In genomic region chr3:178835033-178835432, GRCh38 we compare ENCODE assay signal across 32 cellular contexts.
"Had no signal": no experiment of that assay in that cellular context is flagged by ENCODE, and none has a peak within 500 bp of the region (broad histone marks: within the 10 kb centered on the region; RNA-seq: fewer than 3 reads in every experiment).

No MANE protein-coding gene starts in this region.

- H3K9ac ChIP-seq: SK-N-SH had no signal

- H3K4me1 ChIP-seq: Peyer's patch, SJSA1 had no signal

- H3K9me3 ChIP-seq: MG63, SJSA1, SK-N-SH had no signal

- ATAC-seq: PC-3 had no signal

- H3K27ac ChIP-seq: Peyer's patch, SJSA1 had no signal

- DNase-seq: Kasumi-1, MG63, NCI-H1048, NCI-H1092 treated with DMSO at 0.1 percent for 48 hours, NCI-H1105 treated with DMSO at 0.1 percent for 48 hours, NCI-H1417, NCI-H1436, NCI-H146, NCI-H1694, NCI-H187, NCI-H1930, NCI-H2029 treated with DMSO at 0.1 percent for 48 hours, NCI-H2081 treated with DMSO at 0.1 percent for 48 hours, NCI-H2107, NCI-H2171, NCI-H226, NCI-H446 treated with DMSO at 0.1 percent for 48 hours, NCI-H510A, NCI-H524, NCI-H526, NCI-H69, NCI-H748 treated with DMSO at 0.1 percent for 48 hours, OCI-M1, PC-3, Peyer's patch, Right ventricle myocardium superior, RPMI8226, SHP77 treated with DMSO at 0.1 percent for 48 hours, SK-N-SH, SW 1271, T-helper 1 cell had no signal

- H3K36me3 ChIP-seq: MG63, Peyer's patch, SJSA1 had no signal

- H3K27me3 ChIP-seq: MG63, Peyer's patch, SJSA1 had no signal

- H3K4me3 ChIP-seq: MG63, Peyer's patch, SJSA1 had no signal

- H3K4me2 ChIP-seq: SK-N-SH had no signal
